ENCODE assay signal across 29 cellular contexts in the genomic region with DNA sequence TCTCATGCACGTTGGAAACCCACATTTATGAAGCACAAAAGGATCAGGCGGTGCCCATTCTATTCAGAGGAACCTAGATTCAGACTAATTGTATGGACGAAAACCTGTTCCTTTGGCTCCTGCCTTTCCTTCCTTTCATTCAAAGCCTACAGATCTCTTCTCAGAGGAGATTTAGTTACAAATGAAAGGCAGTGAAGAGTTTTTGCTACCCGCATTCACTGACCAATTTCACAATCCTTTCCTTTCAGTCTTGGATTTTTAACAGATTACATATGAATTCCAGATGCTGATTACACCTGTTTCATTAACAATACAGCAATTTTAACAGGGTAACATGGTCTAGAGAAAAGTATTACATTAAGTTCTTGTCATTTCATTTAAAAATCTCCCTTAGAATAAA.
"Had no signal": no experiment of that assay in that cellular context is flagged by ENCODE, and none has a peak within 500 bp of the region (broad histone marks: within the 10 kb centered on the region; RNA-seq: fewer than 3 reads in every experiment).

No MANE protein-coding gene starts in this region.

- H3K36me3 ChIP-seq: prostate gland had no signal

- H3K27me3 ChIP-seq: esophagus squamous epithelium, heart right ventricle, left lung, right atrium auricular region, stomach, testis, tibial artery, upper lobe of left lung had no signal

- H3K9me3 Mint-ChIP-seq: mesothelial cell of epicardium; naive B cell; natural killer cell treated with Interleukin-12 subunit alpha and Interleukin-12 subunit beta and Interleukin-15 and Interleukin-18, amount 100 ng/mL, for 72 hours; stimulated activated effector memory CD8-positive, alpha-beta T cell treated with anti-CD3 and anti-CD28 coated beads, Interleukin-12 subunit alpha, Interleukin-12 subunit beta, amount 100 ng/mL, for 72 hours had no signal

- H3K27me3 Mint-ChIP-seq: naive B cell; natural killer cell treated with Interleukin-12 subunit alpha and Interleukin-12 subunit beta and Interleukin-15 and Interleukin-18, amount 100 ng/mL, for 72 hours had no signal

- H3K4me2 ChIP-seq: smooth muscle cell had no signal

- H3K36me3 Mint-ChIP-seq: natural killer cell treated with Interleukin-12 subunit alpha and Interleukin-12 subunit beta and Interleukin-15 and Interleukin-18, amount 100 ng/mL, for 72 hours had no signal

- H3K27ac Mint-ChIP-seq: mesothelial cell of epicardium; naive B cell; natural killer cell treated with Interleukin-12 subunit alpha and Interleukin-12 subunit beta and Interleukin-15 and Interleukin-18, amount 100 ng/mL, for 72 hours; stimulated activated effector memory CD8-positive, alpha-beta T cell treated with anti-CD3 and anti-CD28 coated beads, Interleukin-12 subunit alpha, Interleukin-12 subunit beta, amount 100 ng/mL, for 72 hours had no signal

- H3K27ac ChIP-seq: coronary artery, esophagus squamous epithelium, heart right ventricle, left lung, prostate gland, right atrium auricular region, stomach, testis, tibial artery, upper lobe of left lung had no signal

- H3K9me3 ChIP-seq: esophagus squamous epithelium, heart right ventricle, left lung, mucosa of descending colon, prostate gland, right atrium auricular region, stomach, testis, tibial artery, upper lobe of left lung had no signal

- H3K4me1 Mint-ChIP-seq: stimulated activated effector memory CD8-positive, alpha-beta T cell treated with anti-CD3 and anti-CD28 coated beads, Interleukin-12 subunit alpha, Interleukin-12 subunit beta, amount 100 ng/mL, for 72 hours had no signal

- H3K4me1 ChIP-seq: esophagus squamous epithelium, heart right ventricle, left lung, prostate gland, right atrium auricular region, testis, tibial artery, upper lobe of left lung had no signal

- DNase-seq: dermis blood vessel endothelial cell; effector memory CD4-positive, alpha-beta T cell; esophagus squamous epithelium; foreskin melanocyte; glutamatergic neuron; heart right ventricle; hippocampal formation; left cardiac atrium; left lung; mesenchymal stem cell; mucosa of descending colon; naive B cell; nucleus accumbens; stimulated activated CD4-positive, alpha-beta T cell treated with anti-CD3 and anti-CD28 coated beads, Interleukin-12 subunit alpha, Interleukin-12 subunit beta, amount 100 ng/mL, for 4 hours; stimulated activated CD4-positive, alpha-beta T cell treated with anti-CD3 and anti-CD28 coated beads, Interleukin-1b, Interleukin-23, amount 100 ng/mL, for 48 hours; stimulated activated CD4-positive, alpha-beta T cell treated with anti-CD3 and anti-CD28 coated beads, Interleukin-4, amount 100 ng/mL, for 24 hours; stimulated activated naive CD4-positive, alpha-beta T cell treated with Interleukin-2 at 50 U/mL for 16 hours; stomach; testis; tibial artery; upper lobe of left lung had no signal

- H3K4me3 ChIP-seq: coronary artery, esophagus squamous epithelium, heart right ventricle, left lung, mucosa of descending colon, prostate gland, right atrium auricular region, smooth muscle cell, stomach, testis, tibial artery, upper lobe of left lung had no signal

- H3K4me3 Mint-ChIP-seq: mesothelial cell of epicardium; naive B cell; natural killer cell treated with Interleukin-12 subunit alpha and Interleukin-12 subunit beta and Interleukin-15 and Interleukin-18, amount 100 ng/mL, for 72 hours; neural crest cell; stimulated activated effector memory CD8-positive, alpha-beta T cell treated with anti-CD3 and anti-CD28 coated beads, Interleukin-12 subunit alpha, Interleukin-12 subunit beta, amount 100 ng/mL, for 72 hours had no signal
